In the genomic region with DNA sequence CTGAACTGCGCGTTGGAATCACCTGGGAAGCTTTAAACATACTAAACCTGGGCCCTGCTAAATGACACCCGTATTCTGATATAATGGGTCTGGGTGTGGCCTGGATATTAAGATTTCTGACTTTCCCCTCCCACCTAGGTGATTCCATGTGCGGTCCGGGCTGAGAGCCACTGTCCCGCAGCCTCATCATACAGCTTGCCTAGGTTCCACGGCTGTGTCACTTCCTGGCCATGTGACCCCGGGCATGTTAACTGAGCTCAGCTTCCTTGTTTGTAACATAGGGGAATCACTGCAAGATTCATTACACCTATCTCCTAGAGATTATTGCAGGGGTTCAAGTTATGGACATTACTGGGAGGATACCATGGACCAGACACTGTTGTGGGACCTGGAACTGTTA, we compare ENCODE assay signal across 17 cellular contexts.
A peak's percentile ranks its signal among the peaks of the same experiment; 100 is the strongest.
DNase-seq lines count a peak whose midpoint lies in the region; ATAC-seq, FAIRE-seq and TF ChIP-seq lines count a peak whose summit lies in the region.
"Had no signal": no experiment of that assay in that cellular context is flagged by ENCODE, and none has a peak within 500 bp of the region (broad histone marks: within the 10 kb centered on the region; RNA-seq: fewer than 3 reads in every experiment).

No MANE protein-coding gene starts in this region.

- no peak for DNase-seq in activated naive CD8-positive, alpha-beta T cell treated with anti-CD3 and anti-CD28 coated beads, Interleukin-2, amount 10 ng/mL, durations not matched to agents 7 days and 5 days
- DNase-seq in activated naive CD8-positive, alpha-beta T cell treated with anti-CD3 and anti-CD28 coated beads for 36 hours: no peak
- peak in 1 of 10 donors; percentile 21 for DNase-seq in naive thymus-derived CD8-positive, alpha-beta T cell
- no peak for DNase-seq in GM12891 (ENCODE audit: insufficient read length, low spot score)
- DNase-seq in hippocampal formation (lab: John Stamatoyannopoulos, UW): no peak
- DNase-seq in G401 (ENCODE audit: low spot score): no peak
- DNase-seq in substantia nigra (lab: John Stamatoyannopoulos, UW): no peak
- DNase-seq: ACHN, H7, MG63, NCI-H1105 treated with DMSO at 0.1 percent for 48 hours, NCI-H187 treated with DMSO at 0.1 percent for 48 hours, NCI-H2171, NCI-H510A treated with DMSO at 0.1 percent for 48 hours had no signal

- peaks cover 24% of the 10 kb centered on the region for H3K4me1 Mint-ChIP-seq in activated naive CD8-positive, alpha-beta T cell treated with anti-CD3 and anti-CD28 coated beads, Interleukin-2, amount 10 ng/mL, durations not matched to agents 7 days and 5 days
- peaks cover 16% of the 10 kb centered on the region for H3K4me1 Mint-ChIP-seq in activated naive CD8-positive, alpha-beta T cell treated with anti-CD3 and anti-CD28 coated beads for 36 hours
- H3K4me1 Mint-ChIP-seq in activated T-helper 17 cell treated with anti-CD3 and anti-CD28 coated beads, Interleukin-2, amount 50 U/mL, for 72 hours: peaks cover 9% of the 10 kb centered on the region
- H3K4me1 Mint-ChIP-seq in naive thymus-derived CD8-positive, alpha-beta T cell: peaks cover 11 to 41% (median 36%) of the 10 kb centered on the region in 4 donors

- peak overlapping the region; percentile 58 for H3K4me3 Mint-ChIP-seq in activated naive CD8-positive, alpha-beta T cell treated with anti-CD3 and anti-CD28 coated beads, Interleukin-2, amount 10 ng/mL, durations not matched to agents 7 days and 5 days
- no peak overlapping the region for H3K4me3 Mint-ChIP-seq in activated naive CD8-positive, alpha-beta T cell treated with anti-CD3 and anti-CD28 coated beads for 36 hours
- peak overlapping the region; percentile 31 for H3K4me3 Mint-ChIP-seq in activated T-helper 17 cell treated with anti-CD3 and anti-CD28 coated beads, Interleukin-2, amount 50 U/mL, for 72 hours
- H3K4me3 Mint-ChIP-seq in naive thymus-derived CD8-positive, alpha-beta T cell: peak overlapping the region in 7 of 10 donors; percentile 9 to 67 (median 46)

- H3K9me3 Mint-ChIP-seq in activated naive CD8-positive, alpha-beta T cell treated with anti-CD3 and anti-CD28 coated beads, Interleukin-2, amount 10 ng/mL, durations not matched to agents 7 days and 5 days: peaks cover 3% of the 10 kb centered on the region
- H3K9me3 Mint-ChIP-seq in activated naive CD8-positive, alpha-beta T cell treated with anti-CD3 and anti-CD28 coated beads for 36 hours: no peaks in the 10 kb centered on the region
- H3K9me3 Mint-ChIP-seq in activated T-helper 17 cell treated with anti-CD3 and anti-CD28 coated beads, Interleukin-2, amount 50 U/mL, for 72 hours: peaks cover 3% of the 10 kb centered on the region
- H3K9me3 Mint-ChIP-seq in naive thymus-derived CD8-positive, alpha-beta T cell: no peaks in the 10 kb centered on the region

- no peak for FAIRE-seq in GM12891 (lab: Jason Lieb, UNC)

- POLR2A ChIA-PET in activated naive CD8-positive, alpha-beta T cell treated with anti-CD3 and anti-CD28 coated beads, Interleukin-2, amount 10 ng/mL, durations not matched to agents 7 days and 5 days (lab: Charles Lee): interaction anchor here (0.9 to 2.9 kb wide), 3 partner anchors 10 to 36 kb away, joined by 3 to 24 read pairs (median 4); no protein-coding TSS in a partner anchor
- POLR2A ChIA-PET in naive thymus-derived CD8-positive, alpha-beta T cell (lab: Charles Lee): no interaction called here

- H3K27me3 Mint-ChIP-seq in activated naive CD8-positive, alpha-beta T cell treated with anti-CD3 and anti-CD28 coated beads, Interleukin-2, amount 10 ng/mL, durations not matched to agents 7 days and 5 days: peaks cover 1% of the 10 kb centered on the region
- H3K27me3 Mint-ChIP-seq in activated naive CD8-positive, alpha-beta T cell treated with anti-CD3 and anti-CD28 coated beads for 36 hours: no peaks in the 10 kb centered on the region
- no peaks in the 10 kb centered on the region for H3K27me3 Mint-ChIP-seq in activated T-helper 17 cell treated with anti-CD3 and anti-CD28 coated beads, Interleukin-2, amount 50 U/mL, for 72 hours
- H3K27me3 Mint-ChIP-seq in naive thymus-derived CD8-positive, alpha-beta T cell: no peaks in the 10 kb centered on the region

- peak overlapping the region; percentile 91 for H3K27ac Mint-ChIP-seq in activated naive CD8-positive, alpha-beta T cell treated with anti-CD3 and anti-CD28 coated beads, Interleukin-2, amount 10 ng/mL, durations not matched to agents 7 days and 5 days
- H3K27ac Mint-ChIP-seq in activated naive CD8-positive, alpha-beta T cell treated with anti-CD3 and anti-CD28 coated beads for 36 hours: no peak overlapping the region
- H3K27ac Mint-ChIP-seq in activated T-helper 17 cell treated with anti-CD3 and anti-CD28 coated beads, Interleukin-2, amount 50 U/mL, for 72 hours: no peak overlapping the region
- H3K27ac Mint-ChIP-seq in naive thymus-derived CD8-positive, alpha-beta T cell: peak overlapping the region in 8 of 10 donors; percentile 61 to 96 (median 76)

- no peak overlapping the region for H3K27ac ChIP-seq in substantia nigra (ENCODE audit: low read depth, low read length, poor library complexity, severe bottlenecking)

- H3K36me3 Mint-ChIP-seq in activated naive CD8-positive, alpha-beta T cell treated with anti-CD3 and anti-CD28 coated beads, Interleukin-2, amount 10 ng/mL, durations not matched to agents 7 days and 5 days: peaks cover 4% of the 10 kb centered on the region
- H3K36me3 Mint-ChIP-seq in activated naive CD8-positive, alpha-beta T cell treated with anti-CD3 and anti-CD28 coated beads for 36 hours: no peaks in the 10 kb centered on the region
- no peaks in the 10 kb centered on the region for H3K36me3 Mint-ChIP-seq in activated T-helper 17 cell treated with anti-CD3 and anti-CD28 coated beads, Interleukin-2, amount 50 U/mL, for 72 hours (ENCODE audit: low read depth)
- H3K36me3 Mint-ChIP-seq in naive thymus-derived CD8-positive, alpha-beta T cell: no peaks in the 10 kb centered on the region

- in situ Hi-C loops in G401 (cut with HindIII; ENCODE audit: low sequenced_read_pairs): no loop called here

- no peak for TF ChIP-seq POLR2A in GM12891 (IDR thresholded peaks at IDR 0.05; ENCODE audit: low read depth, low read length)

- ATAC-seq in activated naive CD8-positive, alpha-beta T cell treated with anti-CD3 and anti-CD28 coated beads, Interleukin-2, amount 10 ng/mL, durations not matched to agents 7 days and 5 days (ENCODE audit: low read depth): no peak
- peak; percentile 77 for ATAC-seq in activated T-helper 17 cell treated with anti-CD3 and anti-CD28 coated beads, Interleukin-2, amount 50 U/mL, for 72 hours (replicated peaks)
- ATAC-seq in naive thymus-derived CD8-positive, alpha-beta T cell: peak; percentile 26 to 48
- ATAC-seq: Panc1, Right ventricle myocardium inferior had no signal

TF ChIP-seq in GM12891, 5 proteins besides CTCF, POLR2A, EP300 and RAD21:
- no peak for TF ChIP-seq POLR2AphosphoS5 (IDR thresholded peaks at IDR 0.05; ENCODE audit: low read depth, low read length)
- no peak for TF ChIP-seq SPI1 (IDR thresholded peaks at IDR 0.05; ENCODE audit: low read depth, low read length)
- no peak for TF ChIP-seq POU2F2 (IDR thresholded peaks at IDR 0.05; ENCODE audit: low read depth, low read length)
- no peak for TF ChIP-seq TAF1 (IDR thresholded peaks at IDR 0.05; ENCODE audit: low read depth, low read length)
- no peak for TF ChIP-seq PAX5 (IDR thresholded peaks at IDR 0.05; ENCODE audit: insufficient read depth, low read length, severe bottlenecking)

Comparison
In these comparisons a context has a peak if more than half of its experiments do, and no peak if none do; other contexts are left out.
1. H3K27ac Mint-ChIP-seq: peak in activated naive CD8-positive, alpha-beta T cell treated with anti-CD3 and anti-CD28 coated beads, Interleukin-2, amount 10 ng/mL, durations not matched to agents 7 days and 5 days (single experiment) and naive thymus-derived CD8-positive, alpha-beta T cell (8 of 10); none in activated naive CD8-positive, alpha-beta T cell treated with anti-CD3 and anti-CD28 coated beads for 36 hours (single experiment) and activated T-helper 17 cell treated with anti-CD3 and anti-CD28 coated beads, Interleukin-2, amount 50 U/mL, for 72 hours (single experiment).